ENCODE assay signal across 27 cellular contexts in genomic region chr4:23630110-23630509, GRCh38.
"Had no signal": no experiment of that assay in that cellular context is flagged by ENCODE, and none has a peak within 500 bp of the region (broad histone marks: within the 10 kb centered on the region; RNA-seq: fewer than 3 reads in every experiment).

No MANE protein-coding gene starts in this region.

- FAIRE-seq: small intestine had no signal

- ATAC-seq: lower lobe of right lung; natural killer cell; psoas muscle; sciatic nerve; stimulated activated effector memory CD8-positive, alpha-beta T cell treated with anti-CD3 and anti-CD28 coated beads, Interleukin-12 subunit alpha, Interleukin-12 subunit beta, amount 100 ng/mL, for 72 hours had no signal

- DNase-seq: islet precursor cell; left ventricle myocardium inferior; lower lobe of right lung; mammary epithelial cell; mesenchymal stem cell; naive B cell; natural killer cell; nephron progenitor cell; occipital lobe; psoas muscle; small intestine; spleen; stimulated activated CD4-positive, alpha-beta T cell treated with anti-CD3 and anti-CD28 coated beads, Interleukin-4, amount 100 ng/mL, for 24 hours; stimulated activated naive CD4-positive, alpha-beta T cell; tibial artery; uterus had no signal

- H3K27ac Mint-ChIP-seq: mesothelial cell of epicardium; naive B cell; natural killer cell; nephron progenitor cell; neural progenitor cell; stimulated activated effector memory CD8-positive, alpha-beta T cell treated with anti-CD3 and anti-CD28 coated beads, Interleukin-12 subunit alpha, Interleukin-12 subunit beta, amount 100 ng/mL, for 72 hours; stimulated activated naive CD8-positive, alpha-beta T cell treated with anti-CD3 and anti-CD28 coated beads, Interleukin-15, Interleukin-2, amounts not matched to agents 100 ng/mL and 50 ng/mL, for 24 hours had no signal

- H3K27ac ChIP-seq: hepatocyte, left ventricle myocardium inferior, lower lobe of right lung, neural progenitor cell, neutrophil, parathyroid adenoma, psoas muscle, right atrium auricular region, spleen, suprapubic skin, thoracic aorta, tibial artery, uterus had no signal

- H3K4me1 ChIP-seq: lower lobe of right lung, parathyroid adenoma, right atrium auricular region, spleen, suprapubic skin, tibial artery, uterus had no signal

- H3K4me3 ChIP-seq: hepatocyte, left ventricle myocardium inferior, lower lobe of right lung, neural progenitor cell, psoas muscle, right atrium auricular region, spleen, suprapubic skin, thoracic aorta, tibial artery, uterus had no signal

- H3K79me2 ChIP-seq: hepatocyte, parathyroid adenoma had no signal

- H3K27me3 Mint-ChIP-seq: naive B cell; stimulated activated naive CD8-positive, alpha-beta T cell treated with anti-CD3 and anti-CD28 coated beads, Interleukin-15, Interleukin-2, amounts not matched to agents 100 ng/mL and 50 ng/mL, for 24 hours had no signal

- H3K36me3 ChIP-seq: left ventricle myocardium inferior, lower lobe of right lung, neural progenitor cell, neutrophil, right atrium auricular region, spleen, suprapubic skin, thoracic aorta, tibial artery, uterus had no signal

- H3K4me2 ChIP-seq: hepatocyte, neural progenitor cell had no signal

- H3K9me3 Mint-ChIP-seq: neural progenitor cell had no signal

- H3K9me3 ChIP-seq: neutrophil, thoracic aorta, tibial artery, uterus had no signal

- H2AFZ ChIP-seq: hepatocyte, neural progenitor cell, parathyroid adenoma had no signal

- H3K36me3 Mint-ChIP-seq: mesothelial cell of epicardium; naive B cell; natural killer cell; neural progenitor cell; stimulated activated effector memory CD8-positive, alpha-beta T cell treated with anti-CD3 and anti-CD28 coated beads, Interleukin-12 subunit alpha, Interleukin-12 subunit beta, amount 100 ng/mL, for 72 hours had no signal

- H3K4me1 Mint-ChIP-seq: naive B cell; natural killer cell; nephron progenitor cell; stimulated activated effector memory CD8-positive, alpha-beta T cell treated with anti-CD3 and anti-CD28 coated beads, Interleukin-12 subunit alpha, Interleukin-12 subunit beta, amount 100 ng/mL, for 72 hours had no signal

- H3K27me3 ChIP-seq: hepatocyte, neural progenitor cell, neutrophil, right atrium auricular region, spleen, suprapubic skin, tibial artery, uterus had no signal

- H3K9ac ChIP-seq: neural progenitor cell, parathyroid adenoma had no signal

- H3K4me3 Mint-ChIP-seq: mesothelial cell of epicardium; naive B cell; natural killer cell; nephron progenitor cell; neural progenitor cell; stimulated activated effector memory CD8-positive, alpha-beta T cell treated with anti-CD3 and anti-CD28 coated beads, Interleukin-12 subunit alpha, Interleukin-12 subunit beta, amount 100 ng/mL, for 72 hours; stimulated activated naive CD8-positive, alpha-beta T cell treated with anti-CD3 and anti-CD28 coated beads, Interleukin-15, Interleukin-2, amounts not matched to agents 100 ng/mL and 50 ng/mL, for 24 hours had no signal
